1 cellular context compared by ENCODE assay signal in the genomic region with DNA sequence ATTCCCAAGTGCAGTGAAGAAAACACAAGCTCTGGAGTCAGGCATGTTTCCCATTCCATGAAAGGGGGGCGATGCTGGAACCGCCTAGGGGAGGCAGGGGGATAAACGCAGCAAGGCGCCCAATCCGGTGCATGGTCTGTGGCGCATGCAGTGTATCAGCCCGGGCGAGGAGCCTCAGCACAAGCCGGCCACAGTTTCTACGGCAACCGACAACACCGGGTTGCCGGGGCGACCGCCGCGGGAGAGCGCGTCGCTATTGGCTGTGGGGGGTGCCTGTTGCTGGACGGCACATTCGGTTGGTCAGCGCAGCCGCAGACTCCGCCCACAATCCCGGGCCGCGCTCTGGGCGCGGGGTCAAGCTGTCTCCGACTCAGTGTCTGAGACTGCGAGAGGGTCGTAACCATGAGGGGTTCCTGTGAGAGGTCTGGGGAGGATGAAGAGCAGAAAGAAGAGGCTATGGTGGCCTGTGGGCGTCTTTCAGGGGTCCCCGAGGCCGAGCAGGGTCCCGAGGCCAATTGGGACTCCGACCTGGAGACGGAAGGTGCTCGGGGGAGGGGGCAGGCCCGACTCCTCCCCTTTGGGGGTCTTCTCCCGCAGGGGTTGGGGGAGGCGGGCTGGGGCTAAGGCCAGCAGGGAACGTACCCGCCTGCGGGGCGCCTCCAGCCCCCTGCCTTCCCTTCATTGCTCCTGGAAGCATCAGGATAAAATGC.
TF ChIP-seq lines count a peak whose summit lies in the region.

A gene with protein sequence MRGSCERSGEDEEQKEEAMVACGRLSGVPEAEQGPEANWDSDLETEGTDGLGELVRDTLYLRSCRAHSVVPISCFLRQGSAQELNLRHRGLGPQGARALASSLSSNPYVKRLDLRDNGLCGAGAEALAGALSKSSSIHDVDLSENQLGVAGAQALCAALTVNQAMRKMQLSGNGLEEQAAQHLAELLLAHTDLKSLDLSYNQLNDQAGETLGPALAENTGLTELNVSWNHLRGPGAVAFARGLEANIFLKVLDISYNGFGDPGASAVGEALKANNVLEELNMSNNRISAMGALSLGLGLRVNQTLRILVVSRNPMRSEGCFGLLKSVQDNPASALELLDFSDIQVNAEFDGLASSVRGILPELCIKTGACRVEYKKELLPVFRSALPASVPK (plus strand): TSS at position 362 of the 710 bp plus-strand sequence. CDS start 41 bp downstream, at position 403.

TF ChIP-seq in GM12878, 131 proteins besides CTCF, POLR2A, EP300 and RAD21 (continued from another document and continues in another):
- TF ChIP-seq, protein P1, sequence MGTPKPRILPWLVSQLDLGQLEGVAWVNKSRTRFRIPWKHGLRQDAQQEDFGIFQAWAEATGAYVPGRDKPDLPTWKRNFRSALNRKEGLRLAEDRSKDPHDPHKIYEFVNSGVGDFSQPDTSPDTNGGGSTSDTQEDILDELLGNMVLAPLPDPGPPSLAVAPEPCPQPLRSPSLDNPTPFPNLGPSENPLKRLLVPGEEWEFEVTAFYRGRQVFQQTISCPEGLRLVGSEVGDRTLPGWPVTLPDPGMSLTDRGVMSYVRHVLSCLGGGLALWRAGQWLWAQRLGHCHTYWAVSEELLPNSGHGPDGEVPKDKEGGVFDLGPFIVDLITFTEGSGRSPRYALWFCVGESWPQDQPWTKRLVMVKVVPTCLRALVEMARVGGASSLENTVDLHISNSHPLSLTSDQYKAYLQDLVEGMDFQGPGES (IDR thresholded peaks at IDR 0.05): peak; percentile 67; the same call in 1 of the 2 replicates
- TF ChIP-seq SRF (IDR thresholded peaks at IDR 0.05; ENCODE audit: low read depth in 2 of 2, low read length in 2 of 2): 0 out of 4 replicates have a peak, but pooled peaks of 1 of the 2 experiments have one; percentile 21
- no peak for TF ChIP-seq CREB1 (IDR thresholded peaks at IDR 0.05; ENCODE audit: low read depth)
- TF ChIP-seq NR2F1 (conservative IDR thresholded peaks at IDR 0.05): peak; percentile 27; the same call in 1 of the 2 replicates
- TF ChIP-seq, protein P2, sequence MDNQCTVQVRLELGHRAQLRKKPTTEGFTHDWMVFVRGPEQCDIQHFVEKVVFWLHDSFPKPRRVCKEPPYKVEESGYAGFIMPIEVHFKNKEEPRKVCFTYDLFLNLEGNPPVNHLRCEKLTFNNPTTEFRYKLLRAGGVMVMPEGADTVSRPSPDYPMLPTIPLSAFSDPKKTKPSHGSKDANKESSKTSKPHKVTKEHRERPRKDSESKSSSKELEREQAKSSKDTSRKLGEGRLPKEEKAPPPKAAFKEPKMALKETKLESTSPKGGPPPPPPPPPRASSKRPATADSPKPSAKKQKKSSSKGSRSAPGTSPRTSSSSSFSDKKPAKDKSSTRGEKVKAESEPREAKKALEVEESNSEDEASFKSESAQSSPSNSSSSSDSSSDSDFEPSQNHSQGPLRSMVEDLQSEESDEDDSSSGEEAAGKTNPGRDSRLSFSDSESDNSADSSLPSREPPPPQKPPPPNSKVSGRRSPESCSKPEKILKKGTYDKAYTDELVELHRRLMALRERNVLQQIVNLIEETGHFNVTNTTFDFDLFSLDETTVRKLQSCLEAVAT (IDR thresholded peaks at IDR 0.05): no peak
- no peak for TF ChIP-seq NFXL1 (IDR thresholded peaks at IDR 0.05; ENCODE audit: borderline replicate concordance)
- peak; percentile 72; the same call in 1 of the 2 replicates for TF ChIP-seq LARP7 (IDR thresholded peaks at IDR 0.05)
- no peak for TF ChIP-seq CUX1 (IDR thresholded peaks at IDR 0.05; ENCODE audit: insufficient replicate concordance, low read depth, low read length)
- no peak for TF ChIP-seq HDAC2 (IDR thresholded peaks at IDR 0.05)
- TF ChIP-seq CBFB (IDR thresholded peaks at IDR 0.05; ENCODE audit: low read depth): 0 out of 2 replicates have a peak, but pooled peaks have one; percentile 34
- TF ChIP-seq KLF5 (IDR thresholded peaks at IDR 0.05; ENCODE audit: partially characterized antibody): peak; percentile 82
- TF ChIP-seq IRF5 (IDR thresholded peaks at IDR 0.05; ENCODE audit: borderline replicate concordance): no peak
- TF ChIP-seq MXI1 (IDR thresholded peaks at IDR 0.05; ENCODE audit: low read depth, low read length): peak; percentile 99
- TF ChIP-seq ZBTB40 (IDR thresholded peaks at IDR 0.05; ENCODE audit: borderline replicate concordance): peak; percentile 74
- peak; percentile 88 for TF ChIP-seq DPF2 (IDR thresholded peaks at IDR 0.05)
- peak; percentile 26 for TF ChIP-seq FOS (IDR thresholded peaks at IDR 0.05; ENCODE audit: borderline replicate concordance, extremely low read depth, insufficient read length)
- TF ChIP-seq ATF2 (IDR thresholded peaks at IDR 0.05; ENCODE audit: low read length): no peak
- 0 out of 2 replicates have a peak, but pooled peaks have one; percentile 53 for TF ChIP-seq NKRF (conservative IDR thresholded peaks at IDR 0.05)
- peak in 1 of 2 experiments; percentile 58; a peak in 1 of 4 replicates for TF ChIP-seq BHLHE40 (IDR thresholded peaks at IDR 0.05; ENCODE audit: borderline replicate concordance in 1 of 2, low read depth in 2 of 2, low read length in 1 of 2)
- peak; percentile 67 for TF ChIP-seq RUNX3 (IDR thresholded peaks at IDR 0.05; ENCODE audit: low read length)
- TF ChIP-seq SIX5 (IDR thresholded peaks at IDR 0.05; ENCODE audit: low read depth, low read length, severe bottlenecking): peak; percentile 24
- no peak for TF ChIP-seq ZBED1 (IDR thresholded peaks at IDR 0.05; ENCODE audit: borderline replicate concordance)
- no peak for TF ChIP-seq ZNF592 (IDR thresholded peaks at IDR 0.05)
- no peak for TF ChIP-seq EED (IDR thresholded peaks at IDR 0.05; ENCODE audit: low read depth)
- no peak for TF ChIP-seq RELA (IDR thresholded peaks at IDR 0.05; ENCODE audit: borderline replicate concordance, partially characterized antibody)
- no peak for TF ChIP-seq RCOR1 (conservative IDR thresholded peaks at IDR 0.05; ENCODE audit: low read depth, low read length)
